In the genomic region with DNA sequence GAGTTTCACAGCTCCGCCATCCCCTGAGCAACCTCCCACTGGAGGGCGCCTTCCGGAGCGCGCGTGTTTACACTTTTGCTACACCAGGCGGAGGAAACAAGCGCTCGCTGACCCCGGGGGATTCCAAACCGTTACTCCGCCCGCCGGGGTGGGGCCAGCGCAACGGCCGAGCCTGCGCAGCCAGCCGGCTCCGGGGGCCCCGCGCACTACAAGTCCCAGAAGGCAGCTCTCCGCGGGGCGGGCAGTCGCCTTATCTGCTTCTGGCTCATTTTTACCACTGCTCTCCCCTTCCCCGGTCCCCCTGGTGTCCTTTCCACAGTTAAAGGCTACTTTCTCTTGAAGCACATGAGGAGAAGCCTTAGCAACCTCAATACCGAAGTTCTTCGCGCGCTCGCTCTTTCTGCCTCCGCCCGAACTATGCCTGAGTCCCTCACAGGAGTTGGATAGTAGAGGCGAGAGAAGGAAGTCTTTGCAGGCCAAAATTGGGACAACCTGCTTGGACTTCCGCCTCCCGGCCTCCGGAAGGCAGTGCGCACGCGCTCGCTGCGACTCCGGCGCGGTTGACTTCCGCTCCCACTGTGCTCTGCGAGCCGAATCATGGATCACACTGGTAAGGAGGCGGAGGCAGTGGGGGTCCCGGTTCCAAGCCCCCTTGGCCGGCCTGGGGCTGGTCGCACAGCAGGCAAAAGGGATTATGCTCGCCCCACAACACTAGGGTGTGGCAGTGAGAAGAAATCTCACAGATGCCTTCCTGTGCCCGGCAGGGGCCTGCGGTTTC, we compare ENCODE assay signal across 8 cellular contexts.
DNase-seq lines count a peak whose midpoint lies in the region; ATAC-seq and FAIRE-seq lines count a peak whose summit lies in the region.

A gene with protein sequence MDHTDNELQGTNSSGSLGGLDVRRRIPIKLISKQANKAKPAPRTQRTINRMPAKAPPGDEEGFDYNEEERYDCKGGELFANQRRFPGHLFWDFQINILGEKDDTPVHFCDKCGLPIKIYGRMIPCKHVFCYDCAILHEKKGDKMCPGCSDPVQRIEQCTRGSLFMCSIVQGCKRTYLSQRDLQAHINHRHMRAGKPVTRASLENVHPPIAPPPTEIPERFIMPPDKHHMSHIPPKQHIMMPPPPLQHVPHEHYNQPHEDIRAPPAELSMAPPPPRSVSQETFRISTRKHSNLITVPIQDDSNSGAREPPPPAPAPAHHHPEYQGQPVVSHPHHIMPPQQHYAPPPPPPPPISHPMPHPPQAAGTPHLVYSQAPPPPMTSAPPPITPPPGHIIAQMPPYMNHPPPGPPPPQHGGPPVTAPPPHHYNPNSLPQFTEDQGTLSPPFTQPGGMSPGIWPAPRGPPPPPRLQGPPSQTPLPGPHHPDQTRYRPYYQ (plus strand): TSS at position 576 of the 778 bp plus-strand sequence. CDS start 22 bp downstream, at position 598.

- H3K9me3 ChIP-seq in BLaER1: no peaks in the 10 kb centered on the region

- peaks cover under 1% of the 10 kb centered on the region for H3K36me3 ChIP-seq in BLaER1

- peak; percentile 89 for ATAC-seq in HG03457 (IDR thresholded peaks at IDR 0.05; ENCODE audit: unreplicated experiment)

- peaks cover 47% of the 10 kb centered on the region for H4K20me1 ChIP-seq in BLaER1

- H3K4me2 ChIP-seq in BLaER1: peak within 1 kb of the TSS; percentile 77

- peak within 1 kb of the TSS; percentile 90 for H3K9ac ChIP-seq in BLaER1

- peak; percentile 92 for FAIRE-seq in GM19239 (lab: Jason Lieb, UNC)

- H3K27me3 ChIP-seq in BLaER1: no peaks in the 10 kb centered on the region

- H3K4me3 ChIP-seq in BLaER1: peak within 1 kb of the TSS; percentile 84

- DNase-seq in GM19239 (ENCODE audit: insufficient read length, low spot score) (peak; percentile 65), NCI-H524 (lab: John Stamatoyannopoulos, UW) (peak; percentile 87 to 95), kidney tubule cell (ENCODE audit: low spot score) (peak; percentile 97)
- peak; percentile 97 for DNase-seq in activated CD4-positive, alpha-beta T cell treated with anti-CD3 and anti-CD28 coated beads for 4 hours
- DNase-seq in stimulated activated CD4-positive, alpha-beta T cell treated with anti-CD3 and anti-CD28 coated beads, Interleukin-1b, Interleukin-23, amount 100 ng/mL, for 24 hours (ENCODE audit: low read depth in 4 of 4, low spot score in 1 of 4): peak; percentile 90 to 98 (median 96)

- H3K27ac ChIP-seq in BLaER1: peak within 1 kb of the TSS; percentile 99
- peak within 1 kb of the TSS; percentile 98 for H3K27ac ChIP-seq in cingulate gyrus (ENCODE audit: low read depth, low read length)

- peaks cover 41% of the 10 kb centered on the region for H3K4me1 ChIP-seq in BLaER1

Comparison
In these comparisons a context has a peak if more than half of its experiments do, and no peak if none do; other contexts are left out.
1. Peak in every context shown above with its lines: DNase-seq, ATAC-seq, H3K4me3 ChIP-seq and H3K27ac ChIP-seq.